Comparison of ENCODE assay signal across 11 cellular contexts in genomic region chr16:87484487-87485331, GRCh38. TPM values are rescaled to one million over a fixed set of nuclear protein-coding genes. Genes with fewer than 3 reads are reported as not detected.
DNase-seq lines count a peak whose midpoint lies in the region; ATAC-seq and TF ChIP-seq lines count a peak whose summit lies in the region.
"Had no signal": no experiment of that assay in that cellular context is flagged by ENCODE, and none has a peak within 500 bp of the region (broad histone marks: within the 10 kb centered on the region; RNA-seq: fewer than 3 reads in every experiment).

No MANE protein-coding gene starts in this region.

- peaks cover 45% of the 10 kb centered on the region for H3K4me1 ChIP-seq in CD8-positive, alpha-beta T cell (ENCODE audit: insufficient read depth, low read length)
- peaks cover 18 to 94% (median 67%) of the 10 kb centered on the region in 3 donors for H3K4me1 ChIP-seq in esophagus squamous epithelium

- CTCF ChIA-PET in CD8-positive, alpha-beta T cell (lab: Charles Lee) = no interaction called here
- CTCF ChIA-PET in T-cell (lab: Charles Lee) = no interaction called here

- no peak for ATAC-seq in CD8-positive, alpha-beta T cell
- no peak for ATAC-seq in T-cell (replicated peaks in 1 of 4)

- no peak for TF ChIP-seq POLR2A in esophagus squamous epithelium (IDR thresholded peaks at IDR 0.05)

- intact Hi-C loops in CD8-positive, alpha-beta T cell (cut with DNase I, micrococcal nuclease) = no loop called here
- intact Hi-C loops in esophagus squamous epithelium (cut with DNase I) = no loop called here

- 42 to 47% methylated on average over 21 of the region's 22 CpGs for WGBS in esophagus squamous epithelium, 2 donors

- H3K27me3 Mint-ChIP-seq in CD8-positive, alpha-beta T cell (ENCODE audit: low read depth) = no peaks in the 10 kb centered on the region
- H3K27me3 Mint-ChIP-seq in T-cell (no peaks in the 10 kb centered on the region), progenitor cell of endocrine pancreas (no peaks in the 10 kb centered on the region)

- peak overlapping the region; percentile 2 for H3K4me3 Mint-ChIP-seq in CD8-positive, alpha-beta T cell
- H3K4me3 Mint-ChIP-seq in T-cell = peak overlapping the region; percentile 4 to 71 (median 7)
- H3K4me3 Mint-ChIP-seq in progenitor cell of endocrine pancreas (ENCODE audit: low read depth) = peak overlapping the region; percentile 35
- H3K4me3 Mint-ChIP-seq: activated CD4-positive, alpha-beta T cell treated with anti-CD3 and anti-CD28 coated beads, Interleukin-2, amount 10 ng/mL, durations not matched to agents 7 days and 5 days; memory B cell had no signal

- H3K9me3 ChIP-seq in CD8-positive, alpha-beta T cell (ENCODE audit: low read length) = no peaks in the 10 kb centered on the region
- H3K9me3 ChIP-seq in esophagus squamous epithelium = no peaks in the 10 kb centered on the region

- no peaks in the 10 kb centered on the region for H3K9me3 Mint-ChIP-seq in CD8-positive, alpha-beta T cell
- H3K9me3 Mint-ChIP-seq in T-cell = no peaks in the 10 kb centered on the region
- H3K9me3 Mint-ChIP-seq in progenitor cell of endocrine pancreas (ENCODE audit: low read depth) = no peaks in the 10 kb centered on the region
- H3K9me3 Mint-ChIP-seq: activated CD4-positive, alpha-beta T cell treated with anti-CD3 and anti-CD28 coated beads, Interleukin-2, amount 10 ng/mL, durations not matched to agents 7 days and 5 days; memory B cell had no signal

- H3K27me3 ChIP-seq in CD8-positive, alpha-beta T cell (ENCODE audit: insufficient read depth, low read length) = no peaks in the 10 kb centered on the region
- H3K27me3 ChIP-seq in esophagus squamous epithelium = no peaks in the 10 kb centered on the region

- POLR2A ChIA-PET in CD8-positive, alpha-beta T cell (lab: Charles Lee) = no interaction called here
- POLR2A ChIA-PET in T-cell (lab: Charles Lee) = interaction anchor here in 1 of 2 donors (0.7 kb wide), 1 partner anchor 25 kb away, joined by 9 read pairs; no protein-coding TSS in a partner anchor

- peaks cover 26% of the 10 kb centered on the region for H3K36me3 Mint-ChIP-seq in CD8-positive, alpha-beta T cell
- peaks cover 30% of the 10 kb centered on the region for H3K36me3 Mint-ChIP-seq in T-cell
- peaks cover 5% of the 10 kb centered on the region for H3K36me3 Mint-ChIP-seq in progenitor cell of endocrine pancreas (ENCODE audit: insufficient read depth)
- H3K36me3 Mint-ChIP-seq: memory B cell had no signal

- no peak overlapping the region for H3K27ac ChIP-seq in CD8-positive, alpha-beta T cell (ENCODE audit: low read depth, low read length)
- H3K27ac ChIP-seq in esophagus squamous epithelium = peak overlapping the region; percentile 59 to 80 (median 75)
- H3K27ac ChIP-seq: PC-9 had no signal

- no peak for TF ChIP-seq CTCF in CD8-positive, alpha-beta T cell (IDR thresholded peaks at IDR 0.05)
- TF ChIP-seq CTCF in esophagus squamous epithelium (IDR thresholded peaks at IDR 0.05) (no peak), progenitor cell of endocrine pancreas (IDR thresholded peaks at IDR 0.05; ENCODE audit: unreplicated experiment) (no peak)

- no peaks in the 10 kb centered on the region for H3K36me3 ChIP-seq in CD8-positive, alpha-beta T cell (ENCODE audit: insufficient read depth, low read length)
- peaks cover 0 to 4% (median 0%) of the 10 kb centered on the region in 3 donors for H3K36me3 ChIP-seq in esophagus squamous epithelium

- peaks cover 70% of the 10 kb centered on the region for H3K4me1 Mint-ChIP-seq in CD8-positive, alpha-beta T cell (ENCODE audit: low read depth)
- peaks cover 81 to 84% (median 83%) of the 10 kb centered on the region in 3 donors for H3K4me1 Mint-ChIP-seq in T-cell
- peaks cover 49% of the 10 kb centered on the region for H3K4me1 Mint-ChIP-seq in progenitor cell of endocrine pancreas (ENCODE audit: low read depth)

- H3K27ac Mint-ChIP-seq in CD8-positive, alpha-beta T cell = peak overlapping the region; percentile 30
- H3K27ac Mint-ChIP-seq in T-cell (peak overlapping the region; percentile 39 to 62), progenitor cell of endocrine pancreas (peak overlapping the region; percentile 54)
- H3K27ac Mint-ChIP-seq: memory B cell had no signal

- no peak overlapping the region for H3K4me3 ChIP-seq in CD8-positive, alpha-beta T cell (ENCODE audit: low read depth, low read length)
- H3K4me3 ChIP-seq in esophagus squamous epithelium = peak overlapping the region in 1 of 4 donors; percentile 32
- H3K4me3 ChIP-seq: PC-9 had no signal

- no peak for DNase-seq in CD8-positive, alpha-beta T cell
- no peak for DNase-seq in T-cell
- no peak for DNase-seq in esophagus squamous epithelium (lab: John Stamatoyannopoulos, UW)
- DNase-seq in progenitor cell of endocrine pancreas (ENCODE audit: low spot score, unreplicated experiment) = no peak
- DNase-seq in RKO (ENCODE audit: low spot score) = no peak
- no peak for DNase-seq in DMS153 treated with DMSO at 0.1 percent for 48 hours (lab: John Stamatoyannopoulos, UW; ENCODE audit: unreplicated experiment)
- DNase-seq in NAMALWA (ENCODE audit: low spot score) = no peak
- no peak for DNase-seq in midbrain (lab: John Stamatoyannopoulos, UW)
- DNase-seq: activated CD4-positive, alpha-beta T cell treated with anti-CD3 and anti-CD28 coated beads, Interleukin-2, amount 10 ng/mL, durations not matched to agents 7 days and 5 days; PC-9 had no signal

RNA-seq across cellular contexts. Expression of gene ZCCHC14, which starts 8.1 kb away (rescaled TPM):
- total RNA-seq in CD8-positive, alpha-beta T cell = 10 to 100 TPM; 13.2 TPM
- 10 to 100 TPM; 23.7 to 32.6 (median 27.3) TPM for total RNA-seq in T-cell
- 10 to 100 TPM in 3 of 4 donors, 1 to 10 TPM in 1; 8.3 to 19.6 (median 14.7) TPM for total RNA-seq in esophagus squamous epithelium
- 40.5 and 42.4 TPM in 2 replicates for total RNA-seq in progenitor cell of endocrine pancreas
